20 cellular contexts compared by ENCODE assay signal in the genomic region with DNA sequence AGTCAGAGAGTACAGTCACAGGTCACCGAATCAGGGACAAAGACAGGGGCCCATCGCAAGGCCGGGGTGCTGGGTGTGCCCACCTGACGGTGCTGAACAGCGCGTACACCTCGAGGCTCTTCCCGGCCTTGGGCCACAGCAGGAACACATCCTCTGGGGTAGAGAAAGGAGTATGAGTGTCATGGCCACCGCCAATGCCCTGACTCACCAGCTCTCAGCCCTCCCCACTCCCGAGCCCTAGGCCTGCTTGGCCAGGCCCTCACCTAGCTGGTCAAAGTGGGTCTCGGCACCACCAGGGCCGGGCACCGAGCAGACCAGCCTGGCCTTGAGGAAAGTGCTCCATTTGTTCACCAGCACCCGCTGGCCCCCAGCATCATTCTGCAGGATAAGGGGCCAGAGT. TPM values are rescaled to one million over a fixed set of nuclear protein-coding genes. Genes with fewer than 3 reads are reported as not detected.
DNase-seq lines count a peak whose midpoint lies in the region; ATAC-seq and TF ChIP-seq lines count a peak whose summit lies in the region.
"Had no signal": no experiment of that assay in that cellular context is flagged by ENCODE, and none has a peak within 500 bp of the region (broad histone marks: within the 10 kb centered on the region; RNA-seq: fewer than 3 reads in every experiment).

No MANE protein-coding gene starts in this region.

- 90% methylated on average over 2 of the region's 14 CpGs; no CpG with 5 or more reads in 1 of the 2 experiments for WGBS in IMR-90 (ENCODE audit: extremely low coverage in 2 of 2, insufficient read length in 1 of 2), 2 experiments

- H3K27ac Mint-ChIP-seq in endothelial cell (ENCODE audit: unreplicated experiment) = no peak overlapping the region
- H3K27ac Mint-ChIP-seq in neural crest cell (ENCODE audit: unreplicated experiment) = peak overlapping the region; percentile 50
- H3K27ac Mint-ChIP-seq: CD8-positive, alpha-beta T cell; IgD-negative memory B cell had no signal

- no peak overlapping the region for H3K14ac ChIP-seq in IMR-90 (replicated peaks; ENCODE audit: low read depth, low read length)

- dilution Hi-C loops in IMR-90 (cut with HindIII; ENCODE audit: low sequenced_read_pairs, unreplicated experiment) = no loop called here

- H3K27me3 Mint-ChIP-seq in endothelial cell (ENCODE audit: unreplicated experiment) = peaks cover 7% of the 10 kb centered on the region
- H3K27me3 Mint-ChIP-seq in neural crest cell (ENCODE audit: low read depth) = no peaks in the 10 kb centered on the region
- H3K27me3 Mint-ChIP-seq: IgD-negative memory B cell had no signal

- no peak overlapping the region for H3K4me3 ChIP-seq in IMR-90 (ENCODE audit: insufficient read depth, low read depth, low read length)
- peak overlapping the region in 3 of 5 donors; percentile 19 to 91 (median 22) for H3K4me3 ChIP-seq in subcutaneous abdominal adipose tissue (ENCODE audit: low read depth in 1 of 5, low read length in 5 of 5)
- no peak overlapping the region for H3K4me3 ChIP-seq in lower lobe of right lung
- H3K4me3 ChIP-seq: BLaER1 treated with 17β-estradiol and CSF1 and Interleukin-3, amounts not matched to agents 10 nM and 100 nM had no signal

- DNase-seq in IMR-90 (no peak), endothelial cell (ENCODE audit: low spot score) (no peak), neural crest cell (ENCODE audit: low read depth, low spot score) (no peak), lower lobe of right lung (no peak), NCI-H1436 (lab: John Stamatoyannopoulos, UW) (no peak), NCI-H128 (lab: John Stamatoyannopoulos, UW; ENCODE audit: unreplicated experiment) (no peak)
- DNase-seq: ACHN; CD8-positive, alpha-beta T cell; NCI-H1105; NCI-H1694; NCI-H2081; NCI-H2171; NCI-H446; NCI-H526; OCI-M1 had no signal

- in situ Hi-C loops in IMR-90 (cut with MboI; ENCODE audit: low sequenced_read_pairs) = no loop called here

- CTCF ChIA-PET in IMR-90 (lab: Yijun Ruan, JAX) = no interaction called here

- H3K79me1 ChIP-seq in IMR-90 (ENCODE audit: low read depth in 1 of 2, low read length in 2 of 2) = no peaks in the 10 kb centered on the region

- H3K9me3 Mint-ChIP-seq in endothelial cell (ENCODE audit: unreplicated experiment) (no peaks in the 10 kb centered on the region), neural crest cell (no peaks in the 10 kb centered on the region)
- H3K9me3 Mint-ChIP-seq: CD8-positive, alpha-beta T cell; IgD-negative memory B cell had no signal

- no peak overlapping the region for H3K23ac ChIP-seq in IMR-90 (ENCODE audit: low read depth, low read length)

- H3K9me1 ChIP-seq in IMR-90 (ENCODE audit: insufficient read depth, low read length) = no peaks in the 10 kb centered on the region

- no peak for ATAC-seq in IMR-90 (ENCODE audit: low read depth)
- no peak for ATAC-seq in GM18861 (IDR thresholded peaks at IDR 0.05; ENCODE audit: unreplicated experiment)
- ATAC-seq in lower lobe of right lung = no peak
- ATAC-seq: CD8-positive, alpha-beta T cell; Right ventricle myocardium inferior had no signal

- H3K4me1 Mint-ChIP-seq in endothelial cell (ENCODE audit: unreplicated experiment) (peaks cover 38% of the 10 kb centered on the region), neural crest cell (peaks cover 7% of the 10 kb centered on the region)

- H2BK5ac ChIP-seq in IMR-90 (ENCODE audit: low read depth, low read length, poor library complexity, severe bottlenecking) = no peak overlapping the region

- TF ChIP-seq POLR2A in IMR-90 (IDR thresholded peaks at IDR 0.05; ENCODE audit: low read depth, low read length) = no peak

- TF ChIP-seq RAD21 in IMR-90 (IDR thresholded peaks at IDR 0.05; ENCODE audit: low read length) = no peak

- H2AK5ac ChIP-seq in IMR-90 (ENCODE audit: low read depth, low read length) = no peak overlapping the region

- no peaks in the 10 kb centered on the region for H3K27me3 ChIP-seq in IMR-90 (ENCODE audit: control insufficient read depth, insufficient read depth, low read length)
- no peaks in the 10 kb centered on the region for H3K27me3 ChIP-seq in subcutaneous abdominal adipose tissue (ENCODE audit: control insufficient read depth in 5 of 5, insufficient read depth in 4 of 5, low read length in 5 of 5)
- no peaks in the 10 kb centered on the region for H3K27me3 ChIP-seq in lower lobe of right lung (ENCODE audit: low read depth)

- no peak for TF ChIP-seq CTCF in IMR-90 (conservative IDR thresholded peaks at IDR 0.05; ENCODE audit: low read depth, low read length)
- TF ChIP-seq CTCF in endothelial cell (IDR thresholded peaks at IDR 0.05; ENCODE audit: unreplicated experiment) = no peak
- no peak for TF ChIP-seq CTCF in neural crest cell (conservative IDR thresholded peaks at IDR 0.05)
- no peak for TF ChIP-seq CTCF in lower lobe of right lung (IDR thresholded peaks at IDR 0.05)

- H2BK20ac ChIP-seq in IMR-90 (ENCODE audit: low read depth, low read length) = no peak overlapping the region

- no TSS peak for BruUV-seq in IMR-90 (replicated peaks; lab: Mats Ljungman, UMichigan)

- peak overlapping the region; percentile 56 for H3K4me3 Mint-ChIP-seq in endothelial cell (ENCODE audit: unreplicated experiment)
- no peak overlapping the region for H3K4me3 Mint-ChIP-seq in neural crest cell
- H3K4me3 Mint-ChIP-seq: CD8-positive, alpha-beta T cell; IgD-negative memory B cell had no signal

- H2AK9ac ChIP-seq in IMR-90 (replicated peaks; ENCODE audit: low read depth, low read length, poor library complexity) = peak overlapping the region; percentile 50

- H2BK15ac ChIP-seq in IMR-90 (ENCODE audit: low read depth, low read length) = no peak overlapping the region

- H3K9me3 ChIP-seq in IMR-90 (ENCODE audit: control insufficient read depth, insufficient read depth, low read length) = no peaks in the 10 kb centered on the region
- H3K9me3 ChIP-seq in subcutaneous abdominal adipose tissue (ENCODE audit: control insufficient read depth in 5 of 5, low read length in 5 of 5) = no peaks in the 10 kb centered on the region
- H3K9me3 ChIP-seq in lower lobe of right lung = no peaks in the 10 kb centered on the region
- H3K9me3 ChIP-seq: BLaER1 treated with 17β-estradiol and CSF1 and Interleukin-3, amounts not matched to agents 10 nM and 100 nM had no signal

- H3K27ac ChIP-seq in IMR-90 (ENCODE audit: insufficient read depth, low read length) (no peak overlapping the region), subcutaneous abdominal adipose tissue (ENCODE audit: low read depth, low read length) (peak overlapping the region; percentile 42), lower lobe of right lung (no peak overlapping the region)
- H3K27ac ChIP-seq: BLaER1 treated with 17β-estradiol and CSF1 and Interleukin-3, amounts not matched to agents 10 nM and 100 nM had no signal

- H3K9ac ChIP-seq in IMR-90 (ENCODE audit: low read depth, low read length) (no peak overlapping the region), subcutaneous abdominal adipose tissue (ENCODE audit: low read length in 5 of 5) (peak overlapping the region in 2 of 5 donors; percentile 19 to 28)
- H3K9ac ChIP-seq: BLaER1 treated with 17β-estradiol and CSF1 and Interleukin-3, amounts not matched to agents 10 nM and 100 nM had no signal

- H3K18ac ChIP-seq in IMR-90 (ENCODE audit: low read depth, low read length) = no peak overlapping the region

- H3K36me3 ChIP-seq in IMR-90 (ENCODE audit: control insufficient read depth, insufficient read depth, low read length) = no peaks in the 10 kb centered on the region
- peaks cover 0 to 65% (median 51%) of the 10 kb centered on the region in 5 donors for H3K36me3 ChIP-seq in subcutaneous abdominal adipose tissue (ENCODE audit: control insufficient read depth in 5 of 5, insufficient read depth in 5 of 5, low read length in 5 of 5)
- peaks cover 7% of the 10 kb centered on the region for H3K36me3 ChIP-seq in lower lobe of right lung

- no peak overlapping the region for H4K5ac ChIP-seq in IMR-90 (ENCODE audit: low read depth, low read length)

- H3K36me3 Mint-ChIP-seq in endothelial cell (ENCODE audit: low read depth, unreplicated experiment) (peaks cover 18% of the 10 kb centered on the region), neural crest cell (ENCODE audit: low read depth) (no peaks in the 10 kb centered on the region)
- H3K36me3 Mint-ChIP-seq: CD8-positive, alpha-beta T cell; IgD-negative memory B cell had no signal

- no peak overlapping the region for H3K4ac ChIP-seq in IMR-90 (ENCODE audit: low read depth, low read length)

- H2AFZ ChIP-seq in IMR-90 (replicated peaks; ENCODE audit: low read length, poor library complexity) = no peak overlapping the region

- no peak overlapping the region for H4K91ac ChIP-seq in IMR-90 (ENCODE audit: insufficient read depth, low read depth, low read length)

- H3K4me1 ChIP-seq in IMR-90 (ENCODE audit: control insufficient read depth, insufficient read depth, low read length) = peaks cover 8% of the 10 kb centered on the region; the same call in 1 of the 2 replicates
- peaks cover 22 to 100% (median 97%) of the 10 kb centered on the region in 5 donors for H3K4me1 ChIP-seq in subcutaneous abdominal adipose tissue (ENCODE audit: control insufficient read depth in 5 of 5, insufficient read depth in 5 of 5, low read length in 5 of 5)
- H3K4me1 ChIP-seq in lower lobe of right lung = peaks cover 41% of the 10 kb centered on the region

- no peak overlapping the region for H4K8ac ChIP-seq in IMR-90 (ENCODE audit: low read depth in 2 of 2, low read length in 2 of 2)

- no peaks in the 10 kb centered on the region; the same call in 1 of the 2 replicates for H4K20me1 ChIP-seq in IMR-90 (ENCODE audit: insufficient read depth, low read length)

- H2BK120ac ChIP-seq in IMR-90 (ENCODE audit: low read depth, low read length) = no peak overlapping the region

- POLR2A ChIA-PET in IMR-90 (lab: Charles Lee; ENCODE audit: unreplicated experiment) = no interaction called here

- no peak overlapping the region for H3K4me2 ChIP-seq in IMR-90 (ENCODE audit: low read depth, low read length)

- intact Hi-C loops in IMR-90 (cut with micrococcal nuclease) (no loop called here), lower lobe of right lung (cut with DNase I) (no loop called here)

- no peak overlapping the region for H3K56ac ChIP-seq in IMR-90 (ENCODE audit: extremely low read depth, insufficient read depth, low read length)

RNA-seq across cellular contexts. Expression of a gene that starts 4.2 kb away (rescaled TPM):
- total RNA-seq in IMR-90 (2012; rRNA removed) (not detected in 2 replicates), endothelial cell (ENCODE audit: unreplicated experiment) (175 TPM), neural crest cell (4.1 and 5.2 TPM in 2 replicates), lower lobe of right lung (23.6 TPM)
- polyA plus RNA-seq in IMR-90 (2012; rRNA removed) = 0.04 and 0.07 TPM in 2 replicates
- 0.01 and 0.07 TPM in 2 replicates for polyA plus RNA-seq in IMR-90 (2012; cell fraction: cytosol; rRNA removed)
- 0.01 and 0.03 TPM in 2 replicates for polyA plus RNA-seq in IMR-90 (2012; cell fraction: nucleus; rRNA removed; ENCODE audit: low replicate concordance)

RNA-seq across cellular contexts. Expression of a gene that starts 13.2 kb away (rescaled TPM):
- 1.1 and 1.3 TPM in 2 replicates for total RNA-seq in IMR-90 (2012; rRNA removed)
- polyA plus RNA-seq in IMR-90 (2012; rRNA removed) = 4.0 and 4.6 TPM in 2 replicates
- polyA plus RNA-seq in IMR-90 (2012; cell fraction: cytosol; rRNA removed) = 1.8 and 2.3 TPM in 2 replicates
- 3.4 and 6.2 TPM in 2 replicates for polyA plus RNA-seq in IMR-90 (2012; cell fraction: nucleus; rRNA removed; ENCODE audit: low replicate concordance)
- 0.67 TPM for total RNA-seq in endothelial cell (ENCODE audit: unreplicated experiment)
- total RNA-seq in neural crest cell = 0.45 TPM in 1 of 2 replicates, not detected in the other
- 44.0 TPM for total RNA-seq in lower lobe of right lung
- polyA plus RNA-seq: IgD-negative memory B cell had no signal

RNA-seq across cellular contexts. Expression of a gene that starts 14.7 kb away (rescaled TPM):
- 34.2 and 36.9 TPM in 2 replicates for total RNA-seq in IMR-90 (2012; rRNA removed)
- polyA plus RNA-seq in IMR-90 (2012; rRNA removed) = 86.0 and 92.2 TPM in 2 replicates
- 37.7 and 53.7 TPM in 2 replicates for polyA plus RNA-seq in IMR-90 (2012; cell fraction: cytosol; rRNA removed)
- polyA plus RNA-seq in IMR-90 (2012; cell fraction: nucleus; rRNA removed; ENCODE audit: low replicate concordance) = 524 and 765 TPM in 2 replicates
- 261 TPM for total RNA-seq in endothelial cell (ENCODE audit: unreplicated experiment)
- total RNA-seq in neural crest cell = 161 and 166 TPM in 2 replicates
- total RNA-seq in lower lobe of right lung = 90.2 TPM

RNA-seq across cellular contexts. Expression of a gene that starts 30.2 kb away (rescaled TPM):
- total RNA-seq in IMR-90 (2012; rRNA removed) (2.5 and 2.9 TPM in 2 replicates), endothelial cell (ENCODE audit: unreplicated experiment) (15.9 TPM), neural crest cell (8.5 and 9.9 TPM in 2 replicates), lower lobe of right lung (7.7 TPM)
- 2.1 and 2.8 TPM in 2 replicates for polyA plus RNA-seq in IMR-90 (2012; rRNA removed)
- polyA plus RNA-seq in IMR-90 (2012; cell fraction: cytosol; rRNA removed) = 0.81 and 1.0 TPM in 2 replicates
- 2.0 and 8.4 TPM in 2 replicates for polyA plus RNA-seq in IMR-90 (2012; cell fraction: nucleus; rRNA removed; ENCODE audit: low replicate concordance)

RNA-seq across cellular contexts. Expression of a gene that starts 30.9 kb away (rescaled TPM):
- total RNA-seq in IMR-90 (2012; rRNA removed) (35.0 and 36.4 TPM in 2 replicates), endothelial cell (ENCODE audit: unreplicated experiment) (118 TPM), neural crest cell (123 and 125 TPM in 2 replicates), lower lobe of right lung (61.9 TPM)
- 48.6 and 55.2 TPM in 2 replicates for polyA plus RNA-seq in IMR-90 (2012; rRNA removed)
- 38.5 and 49.0 TPM in 2 replicates for polyA plus RNA-seq in IMR-90 (2012; cell fraction: cytosol; rRNA removed)
- 163 and 234 TPM in 2 replicates for polyA plus RNA-seq in IMR-90 (2012; cell fraction: nucleus; rRNA removed; ENCODE audit: low replicate concordance)

Comparison
In these comparisons a context has a peak if more than half of its experiments do, and no peak if none do; other contexts are left out.
1. H3K4me3 ChIP-seq: peak in subcutaneous abdominal adipose tissue (3 of 5); none in IMR-90 (single experiment) and lower lobe of right lung (single experiment).
2. RNA of a gene that starts 13.2 kb away (total RNA-seq): 44.0 TPM in lower lobe of right lung (single experiment); 1.1 to 1.3 TPM in IMR-90, 0.67 TPM in endothelial cell (single experiment) and 0.45 TPM in neural crest cell; every median in the first group is over 10 times any median in the second.